ENCODE assay signal across 17 cellular contexts in the genomic region with DNA sequence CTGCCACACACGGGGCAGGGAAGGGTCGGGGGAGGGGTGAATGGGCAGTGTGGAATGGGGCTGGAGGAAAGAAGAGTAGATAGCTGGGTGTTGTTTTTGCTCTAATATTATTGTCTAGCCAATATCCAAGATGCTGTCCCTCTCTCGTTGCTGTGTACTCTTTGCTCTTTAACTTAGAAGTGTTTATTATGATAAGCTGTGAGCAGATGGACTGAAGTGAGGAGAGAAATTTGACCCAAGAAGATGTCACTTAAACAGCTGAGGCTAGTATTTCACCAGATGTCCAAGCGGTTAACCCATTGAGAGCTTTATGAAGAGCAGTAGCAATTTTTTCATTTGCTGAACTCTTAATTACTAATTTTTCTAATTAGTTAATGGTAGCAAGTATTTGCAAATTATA.
DNase-seq lines count a peak whose midpoint lies in the region; ATAC-seq and TF ChIP-seq lines count a peak whose summit lies in the region.
"Had no signal": no experiment of that assay in that cellular context is flagged by ENCODE, and none has a peak within 500 bp of the region (broad histone marks: within the 10 kb centered on the region; RNA-seq: fewer than 3 reads in every experiment).

No MANE protein-coding gene starts in this region.

- ATAC-seq in gastrocnemius medialis: peak; percentile 98
- ATAC-seq: left ventricle myocardium superior, Right ventricle myocardium inferior, upper lobe of right lung had no signal

- no peaks in the 10 kb centered on the region for H3K9me3 Mint-ChIP-seq in H9

- no peak overlapping the region for H3K4me2 ChIP-seq in H9 (ENCODE audit: insufficient read depth, insufficient read length, low read length)
- H3K4me2 ChIP-seq: hepatocyte had no signal

- H3K18ac ChIP-seq in H9 (ENCODE audit: insufficient read length, low read depth, low read length): no peak overlapping the region

- no peak for TF ChIP-seq CTCF in astrocyte of the spinal cord (IDR thresholded peaks at IDR 0.05; ENCODE audit: low read depth, low read length)
- TF ChIP-seq CTCF in gastrocnemius medialis (IDR thresholded peaks at IDR 0.05 in 4 of 5, conservative IDR thresholded peaks at IDR 0.05 in 1 of 5): no peak
- TF ChIP-seq CTCF in H9 (conservative IDR thresholded peaks at IDR 0.05): no peak

- H3K4me3 ChIP-seq in astrocyte of the spinal cord (ENCODE audit: low read depth, low read length) (no peak overlapping the region), gastrocnemius medialis (peak overlapping the region in 1 of 4 donors; percentile 12)
- H3K4me3 ChIP-seq: breast epithelium, hepatocyte, upper lobe of right lung had no signal

- peaks cover 19 to 24% of the 10 kb centered on the region in 2 donors for H3K4me1 ChIP-seq in gastrocnemius medialis
- peaks cover 5% of the 10 kb centered on the region; the same call in 1 of the 2 replicates for H3K4me1 ChIP-seq in H9 (ENCODE audit: insufficient read depth, low read length)
- H3K4me1 ChIP-seq: breast epithelium, upper lobe of right lung had no signal

- no peak overlapping the region for H2BK15ac ChIP-seq in H9 (ENCODE audit: low read depth, low read length)

- in situ Hi-C loops in astrocyte of the spinal cord (cut with HindIII; ENCODE audit: low sequenced_read_pairs): no loop called here
- in situ Hi-C loops in gastrocnemius medialis (cut with MboI; ENCODE audit: low sequenced_read_pairs in 4 of 4): no loop called here

- no peak overlapping the region for H2BK120ac ChIP-seq in H9 (ENCODE audit: low read depth, low read length, poor library complexity, severe bottlenecking)

- H3K79me1 ChIP-seq in H9 (ENCODE audit: insufficient read depth, low read depth, low read length, poor library complexity, severe bottlenecking): no peaks in the 10 kb centered on the region

- no peak overlapping the region for H3K4ac ChIP-seq in H9 (ENCODE audit: low read depth, low read length)

- no peak overlapping the region for H3K23ac ChIP-seq in H9 (ENCODE audit: insufficient read length, low read depth, low read length)

- H3K36me3 Mint-ChIP-seq in H9 (ENCODE audit: insufficient read depth in 1 of 3, low read depth in 3 of 3): no peaks in the 10 kb centered on the region
- H3K36me3 Mint-ChIP-seq: CD8-positive, alpha-beta memory T cell had no signal

- H2AFZ ChIP-seq in H9 (ENCODE audit: low read length): no peak overlapping the region
- H2AFZ ChIP-seq: hepatocyte had no signal

- no peak overlapping the region for H3K9ac ChIP-seq in H9 (ENCODE audit: extremely low read depth, insufficient read length, low read length)

- H3K27ac Mint-ChIP-seq in H9: no peak overlapping the region
- H3K27ac Mint-ChIP-seq: CD8-positive, alpha-beta memory T cell had no signal

- H2BK5ac ChIP-seq in H9 (ENCODE audit: insufficient read length, low read length): no peak overlapping the region

- no peak overlapping the region for H4K91ac ChIP-seq in H9 (ENCODE audit: insufficient read length, low read depth, low read length)

- peak; percentile 9 to 11 for DNase-seq in NCI-H187 (lab: John Stamatoyannopoulos, UW)
- peak; percentile 97 for DNase-seq in NCI-H510A treated with DMSO at 0.1 percent for 48 hours (lab: John Stamatoyannopoulos, UW)
- DNase-seq in astrocyte of the spinal cord (ENCODE audit: low read depth, low spot score): peak; percentile 24
- DNase-seq in gastrocnemius medialis: peak in 1 of 2 donors; percentile 13
- no peak for DNase-seq in NCI-H2227 treated with DMSO at 0.1 percent for 48 hours (lab: John Stamatoyannopoulos, UW)
- DNase-seq in H9: no peak
- DNase-seq in mesenteric fat pad (ENCODE audit: low spot score): no peak
- DNase-seq: CD8-positive, alpha-beta memory T cell; DND-41; HCEC 1CT; left ventricle myocardium superior; nucleus accumbens; stimulated activated CD4-positive, alpha-beta T cell treated with anti-CD3 and anti-CD28 coated beads, Interleukin-12 subunit alpha, Interleukin-12 subunit beta, amount 100 ng/mL, for 4 hours; upper lobe of right lung had no signal

- no peaks in the 10 kb centered on the region for H3K9me3 ChIP-seq in gastrocnemius medialis
- no peaks in the 10 kb centered on the region for H3K9me3 ChIP-seq in H9 (ENCODE audit: control insufficient read depth, low read depth, low read length)
- H3K9me3 ChIP-seq: breast epithelium, upper lobe of right lung had no signal

- no peak overlapping the region for H2AK5ac ChIP-seq in H9 (ENCODE audit: insufficient read length, low read length)

- H3K27ac ChIP-seq in gastrocnemius medialis: peak overlapping the region; percentile 54 to 91 (median 61)
- no peak overlapping the region for H3K27ac ChIP-seq in H9 (ENCODE audit: insufficient read length, low read depth, low read length)
- H3K27ac ChIP-seq: breast epithelium, hepatocyte, upper lobe of right lung had no signal

- no peak overlapping the region for H4K8ac ChIP-seq in H9 (replicated peaks; ENCODE audit: insufficient read length, low read depth, low read length)

- no peaks in the 10 kb centered on the region for H3K23me2 ChIP-seq in H9 (ENCODE audit: insufficient read length, low read depth, low read length, poor library complexity, severe bottlenecking)

- no peak overlapping the region for H2BK20ac ChIP-seq in H9 (ENCODE audit: low read depth, low read length, poor library complexity, severe bottlenecking)

- TF ChIP-seq POLR2A in gastrocnemius medialis (IDR thresholded peaks at IDR 0.05): peak in 1 of 2 donors; percentile 8

- H3K56ac ChIP-seq in H9 (ENCODE audit: insufficient read length, low read depth, low read length): no peak overlapping the region

- no peak overlapping the region for H3K4me3 Mint-ChIP-seq in H9
- H3K4me3 Mint-ChIP-seq: CD8-positive, alpha-beta memory T cell had no signal

- H4K20me1 ChIP-seq in H9 (ENCODE audit: control insufficient read depth, insufficient read depth, insufficient read length): no peaks in the 10 kb centered on the region

- peaks cover 15 to 18% of the 10 kb centered on the region in 2 experiments for H3K4me1 Mint-ChIP-seq in H9
- H3K4me1 Mint-ChIP-seq: CD8-positive, alpha-beta memory T cell had no signal

- H4K5ac ChIP-seq in H9 (ENCODE audit: insufficient read length, low read depth, low read length): no peak overlapping the region

- no peaks in the 10 kb centered on the region for H3K27me3 Mint-ChIP-seq in H9 (ENCODE audit: low read depth)

- H3K36me3 ChIP-seq in gastrocnemius medialis: no peaks in the 10 kb centered on the region
- H3K36me3 ChIP-seq: breast epithelium, upper lobe of right lung had no signal

- WGBS in H9 (ENCODE audit: extremely low coverage, insufficient read length, low lambda C conversion rate): no CpG with 5 or more reads among the region's 4 CpGs

- no peak overlapping the region for H3T11ph ChIP-seq in H9 (ENCODE audit: low read length)

- intact Hi-C loops in gastrocnemius medialis (cut with DNase I; ENCODE audit: low total_unique reads): no loop called here

- H2BK12ac ChIP-seq in H9 (ENCODE audit: insufficient read length, low read depth, low read length): no peak overlapping the region

- no peak overlapping the region for H3K14ac ChIP-seq in H9 (ENCODE audit: insufficient read depth, low read length)

- H3K79me2 ChIP-seq in H9 (ENCODE audit: insufficient read depth, low read length): no peaks in the 10 kb centered on the region
- H3K79me2 ChIP-seq: hepatocyte had no signal

- H3K27me3 ChIP-seq in gastrocnemius medialis: no peaks in the 10 kb centered on the region
- H3K27me3 ChIP-seq in H9 (ENCODE audit: insufficient read depth, low read length): no peaks in the 10 kb centered on the region
- H3K27me3 ChIP-seq: breast epithelium, hepatocyte, upper lobe of right lung had no signal

Comparison
In these comparisons a context has a peak if more than half of its experiments do, and no peak if none do; other contexts are left out.
1. DNase-seq: peak in NCI-H187 (2 of 2), NCI-H510A treated with DMSO at 0.1 percent for 48 hours (single experiment) and astrocyte of the spinal cord (single experiment); none in NCI-H2227 treated with DMSO at 0.1 percent for 48 hours (single experiment), H9 (single experiment) and mesenteric fat pad (single experiment).